ENCODE assay signal across 10 cellular contexts in genomic region chr4:8592366-8593267, GRCh38. TPM values are rescaled to one million over a fixed set of nuclear protein-coding genes. Genes with fewer than 3 reads are reported as not detected.
A peak's percentile ranks its signal among the peaks of the same experiment; 100 is the strongest.
DNase-seq lines count a peak whose midpoint lies in the region; ATAC-seq and TF ChIP-seq lines count a peak whose summit lies in the region.
"Had no signal": no experiment of that assay in that cellular context is flagged by ENCODE, and none has a peak within 500 bp of the region (broad histone marks: within the 10 kb centered on the region; RNA-seq: fewer than 3 reads in every experiment).

Gene CPZ (plus strand): TSS chr4:8592765. CDS start chr4:8592834, 69 bp downstream.

- DNase-seq in WERI-Rb-1 (peak; percentile 30), right cardiac atrium (peak in 1 of 3 donors; percentile 62), skeletal muscle cell (ENCODE audit: low read depth) (no peak), NCI-H2029 (lab: John Stamatoyannopoulos, UW) (no peak), lower leg skin (ENCODE audit: low spot score in 2 of 2) (no peak), G401 (ENCODE audit: low spot score) (no peak)
- DNase-seq: NCI-H1417 had no signal

- H3K4me3 ChIP-seq in WERI-Rb-1 (ENCODE audit: low read depth, low read length) (peak within 1 kb of the TSS; percentile 9; the same call in 1 of the 2 replicates), right cardiac atrium (ENCODE audit: low read length) (peak within 1 kb of the TSS; percentile 4), skeletal muscle cell (ENCODE audit: low read depth, low read length) (peak within 1 kb of the TSS; percentile 29), lower leg skin (ENCODE audit: low read depth, poor library complexity, severe bottlenecking) (no peak within 1 kb of the TSS)

- peak; percentile 26 to 42 for ATAC-seq in right cardiac atrium
- no peak for ATAC-seq in HG02642 (IDR thresholded peaks at IDR 0.05; ENCODE audit: poor library complexity, unreplicated experiment)
- ATAC-seq: left lobe of liver had no signal

- H3K27ac ChIP-seq in WERI-Rb-1 = no peak within 1 kb of the TSS
- no peak within 1 kb of the TSS for H3K27ac ChIP-seq in right cardiac atrium (ENCODE audit: low read length)

- H3K9ac ChIP-seq in ES-I3 (ENCODE audit: low read depth, low read length) = peak within 1 kb of the TSS; percentile 54; the same call in 1 of the 2 replicates

- H3K27me3 ChIP-seq in WERI-Rb-1 (ENCODE audit: insufficient read depth, low read depth, severe bottlenecking) = peaks cover 21% of the 10 kb centered on the region
- no peaks in the 10 kb centered on the region for H3K27me3 ChIP-seq in right cardiac atrium (ENCODE audit: control insufficient read depth, insufficient read depth)

- intact Hi-C loops in right cardiac atrium (cut with DNase I) = loop anchor here in 2 of 4 donors (5.0 kb wide), 2 partner anchors 120 to 125 kb away; no protein-coding TSS in a partner anchor
- intact Hi-C loops in lower leg skin (cut with DNase I; ENCODE audit: low total_unique reads) = no loop called here

- in situ Hi-C loops in G401 (cut with HindIII; ENCODE audit: low sequenced_read_pairs) = no loop called here

- TF ChIP-seq POLR2A in lower leg skin (IDR thresholded peaks at IDR 0.05) = no peak

- no peaks in the 10 kb centered on the region for H3K36me3 ChIP-seq in ES-I3 (ENCODE audit: insufficient read depth, low read length)
- no peaks in the 10 kb centered on the region for H3K36me3 ChIP-seq in WERI-Rb-1

- WGBS in right cardiac atrium = 4% methylated on average over 58 of the region's 58 CpGs
- 6 to 7% methylated on average over 32 to 57 of the region's 58 CpGs for WGBS in lower leg skin, 2 donors

- peaks cover 21% of the 10 kb centered on the region; the same call in 1 of the 2 replicates for H3K4me1 ChIP-seq in ES-I3 (ENCODE audit: insufficient read depth, low read length)
- no peaks in the 10 kb centered on the region for H3K4me1 ChIP-seq in right cardiac atrium (ENCODE audit: control insufficient read depth, insufficient read depth, low read length)

- H3K9me3 ChIP-seq in ES-I3 (ENCODE audit: control insufficient read depth, insufficient read depth, low read length) (no peaks in the 10 kb centered on the region), WERI-Rb-1 (ENCODE audit: severe bottlenecking) (no peaks in the 10 kb centered on the region), right cardiac atrium (ENCODE audit: control insufficient read depth, low read length) (no peaks in the 10 kb centered on the region)

- no peak for TF ChIP-seq CTCF in WERI-Rb-1 (IDR thresholded peaks at IDR 0.05; ENCODE audit: low read depth, low read length)
- no peak for TF ChIP-seq CTCF in lower leg skin (IDR thresholded peaks at IDR 0.05)

RNA-seq across cellular contexts. Expression of gene CPZ, which starts in this region (rescaled TPM):
- total RNA-seq in right cardiac atrium (1 to 10 TPM in 3 of 4 donors, under 1 TPM in 1; 0.34 to 1.3 (median 1.1) TPM), lower leg skin (10 to 100 TPM in 1 of 4 donors, under 1 TPM in 1, not detected in 2; 0.91 to 10.2 TPM)
- polyA plus RNA-seq in right cardiac atrium = 1.5 TPM
- total RNA-seq in G401 (2014; rRNA removed; shearing (Covaris generic)) = not detected in 2 replicates
